In the genomic region with DNA sequence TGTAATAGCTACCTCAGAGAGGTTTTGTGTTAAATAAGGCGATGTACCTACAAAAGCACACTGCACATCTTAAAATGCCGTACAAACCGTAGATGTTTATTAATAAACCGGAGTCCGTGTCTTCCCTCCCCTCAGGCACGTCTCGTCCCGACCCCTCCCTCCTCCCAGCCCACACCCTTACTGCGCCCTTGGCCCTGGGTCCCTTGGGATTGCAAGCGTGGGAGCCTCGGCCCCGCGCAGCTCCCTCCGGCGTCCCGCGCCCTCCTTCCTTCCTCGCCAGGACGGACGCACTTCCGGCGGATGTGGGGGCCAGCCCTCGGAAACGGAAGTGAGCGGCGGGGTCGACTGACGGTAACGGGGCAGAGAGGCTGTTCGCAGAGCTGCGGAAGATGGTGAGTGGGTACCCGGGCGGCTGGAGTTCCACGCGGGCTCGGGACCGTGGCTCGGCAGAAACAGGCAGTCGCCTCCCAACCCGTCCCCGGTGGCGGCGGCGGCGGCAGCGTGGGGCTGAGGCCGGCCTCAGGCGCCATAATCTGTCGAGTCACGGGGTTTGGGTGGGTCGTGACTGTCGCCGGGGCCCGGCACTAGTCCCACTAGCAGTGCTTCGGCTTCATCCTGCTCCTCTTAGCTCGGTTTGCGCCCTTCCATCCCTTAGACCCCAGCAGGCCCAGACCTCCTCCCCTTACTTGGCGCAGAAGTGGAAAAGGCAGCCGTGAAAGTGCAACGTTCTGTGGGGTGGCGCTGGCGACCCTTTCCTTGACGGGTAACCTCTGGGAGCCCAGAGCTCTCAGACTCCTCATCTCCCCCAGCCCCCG, we compare ENCODE assay signal across 8 cellular contexts. TPM values are rescaled to one million over a fixed set of nuclear protein-coding genes. Genes with fewer than 3 reads are reported as not detected.
A peak's percentile ranks its signal among the peaks of the same experiment; 100 is the strongest.
DNase-seq lines count a peak whose midpoint lies in the region; ATAC-seq, FAIRE-seq and TF ChIP-seq lines count a peak whose summit lies in the region.

A gene with protein sequence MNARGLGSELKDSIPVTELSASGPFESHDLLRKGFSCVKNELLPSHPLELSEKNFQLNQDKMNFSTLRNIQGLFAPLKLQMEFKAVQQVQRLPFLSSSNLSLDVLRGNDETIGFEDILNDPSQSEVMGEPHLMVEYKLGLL (plus strand): TSS at position 335 of the 815 bp plus-strand sequence. CDS start 55 bp downstream, at position 390.

- no peaks in the 10 kb centered on the region for H4K20me1 ChIP-seq in mammary epithelial cell (ENCODE audit: insufficient read depth, low read length)

- TF ChIP-seq POLR2A in GM18526 (IDR thresholded peaks at IDR 0.05; ENCODE audit: extremely low read depth, insufficient read length), result peak; percentile 93

- dilution Hi-C loops in mammary epithelial cell (cut with HindIII; ENCODE audit: low sequenced_read_pairs), result no loop called here

- H3K27ac ChIP-seq in ACC112 (ENCODE audit: low read depth, low read length) (peak within 1 kb of the TSS; percentile 95), mammary epithelial cell (ENCODE audit: insufficient read depth, low read depth, low read length) (peak within 1 kb of the TSS; percentile 93), iPS-20b (ENCODE audit: low read length) (peak within 1 kb of the TSS; percentile 80), small intestine (ENCODE audit: low read depth in 1 of 2, low read length in 1 of 2) (peak within 1 kb of the TSS; percentile 87 to 96)

- H3K9ac ChIP-seq in mammary epithelial cell (ENCODE audit: insufficient read depth, low read length) (peak within 1 kb of the TSS; percentile 98), iPS-20b (ENCODE audit: low read depth, low read length) (peak within 1 kb of the TSS; percentile 98)

- 3% methylated on average over 30 of the region's 64 CpGs for WGBS in mammary epithelial cell (ENCODE audit: low coverage, missing lambda C conversion rate)
- WGBS in small intestine, 3 donors, result 0 to 1% (median 0%) methylated on average over 56 to 64 of the region's 64 CpGs

- DNase-seq in NCI-H2227 (lab: John Stamatoyannopoulos, UW; ENCODE audit: unreplicated experiment) (peak; percentile 85), mammary epithelial cell (peak; percentile 86), small intestine (peak; percentile 89)

- H3K9me3 ChIP-seq in mammary epithelial cell (replicated peaks; ENCODE audit: insufficient read depth, low read length) (no peaks in the 10 kb centered on the region), iPS-20b (ENCODE audit: insufficient read depth, low read depth, low read length) (no peaks in the 10 kb centered on the region), small intestine (ENCODE audit: control insufficient read depth, low read depth) (no peaks in the 10 kb centered on the region)

- in situ Hi-C loops in mammary epithelial cell (cut with MboI; ENCODE audit: low sequenced_read_pairs in 2 of 2), result no loop called here

- H3K79me2 ChIP-seq in ACC112 (ENCODE audit: control insufficient read depth, insufficient read depth, low read length, unreplicated experiment), result peaks cover 74% of the 10 kb centered on the region
- H3K79me2 ChIP-seq in mammary epithelial cell (ENCODE audit: insufficient read depth, low read length), result peaks cover 82% of the 10 kb centered on the region

- no peaks in the 10 kb centered on the region for H3K27me3 ChIP-seq in ACC112 (ENCODE audit: insufficient read depth, low read length)
- H3K27me3 ChIP-seq in mammary epithelial cell (ENCODE audit: insufficient read depth, low read length), result no peaks in the 10 kb centered on the region
- no peaks in the 10 kb centered on the region for H3K27me3 ChIP-seq in iPS-20b (ENCODE audit: insufficient read depth, low read length)
- H3K27me3 ChIP-seq in small intestine (ENCODE audit: control insufficient read depth in 2 of 2, insufficient read depth in 2 of 2, low read length in 2 of 2), result no peaks in the 10 kb centered on the region

- intact Hi-C loops in mammary epithelial cell (cut with micrococcal nuclease), result loop anchor here (5.0 kb wide), 1 partner anchor 522 kb away; a partner anchor contains a TSS

- FAIRE-seq in small intestine (lab: Jason Lieb, UNC), result no peak

- peak; percentile 76 for ATAC-seq in HG03064 (IDR thresholded peaks at IDR 0.05; ENCODE audit: low read depth, unreplicated experiment)

- no peak for TF ChIP-seq CTCF in WI38 (IDR thresholded peaks at IDR 0.05; ENCODE audit: low read depth, low read length)
- TF ChIP-seq CTCF in mammary epithelial cell (conservative IDR thresholded peaks at IDR 0.05 in 1 of 2, IDR thresholded peaks at IDR 0.05 in 1 of 2; ENCODE audit: extremely low read depth in 1 of 2, insufficient read depth in 1 of 2, low read depth in 1 of 2, low read length in 2 of 2), result no peak

- peaks cover 20% of the 10 kb centered on the region for H3K36me3 ChIP-seq in ACC112 (ENCODE audit: insufficient read depth, low read length)
- H3K36me3 ChIP-seq in mammary epithelial cell (ENCODE audit: insufficient read depth, low read length), result peaks cover 8% of the 10 kb centered on the region
- H3K36me3 ChIP-seq in iPS-20b (ENCODE audit: insufficient read depth, low read depth, low read length), result peaks cover 33% of the 10 kb centered on the region
- H3K36me3 ChIP-seq in small intestine (ENCODE audit: control insufficient read depth in 2 of 2, insufficient read depth in 2 of 2, low read length in 2 of 2), result peaks cover 4 to 6% of the 10 kb centered on the region in 2 donors

- BruUV-seq in mammary epithelial cell (replicated peaks; lab: Mats Ljungman, UMichigan), result no TSS peak

- H2AFZ ChIP-seq in ACC112 (ENCODE audit: low read length, unreplicated experiment), result peak within 1 kb of the TSS; percentile 6
- peak within 1 kb of the TSS; percentile 94 for H2AFZ ChIP-seq in mammary epithelial cell (ENCODE audit: low read depth, low read length)

- H3K4me2 ChIP-seq in mammary epithelial cell (ENCODE audit: insufficient read depth, low read depth, low read length), result peak within 1 kb of the TSS; percentile 82

- CTCF ChIA-PET in mammary epithelial cell (lab: Charles Lee; ENCODE audit: low non-redundant PET), result no interaction called here

- peaks cover 46% of the 10 kb centered on the region for H3K4me1 ChIP-seq in ACC112 (ENCODE audit: control insufficient read depth, insufficient read depth, low read length, unreplicated experiment)
- H3K4me1 ChIP-seq in mammary epithelial cell (ENCODE audit: insufficient read depth, low read length), result peaks cover 28% of the 10 kb centered on the region
- H3K4me1 ChIP-seq in iPS-20b (ENCODE audit: insufficient read depth, low read length), result peaks cover 8% of the 10 kb centered on the region
- peaks cover 0 to 9% of the 10 kb centered on the region in 2 donors for H3K4me1 ChIP-seq in small intestine (ENCODE audit: control insufficient read depth in 2 of 2, insufficient read depth in 1 of 2, low read depth in 1 of 2, low read length in 1 of 2)

- peak within 1 kb of the TSS; percentile 99 for H3K4me3 ChIP-seq in ACC112 (ENCODE audit: low read depth, low read length)
- H3K4me3 ChIP-seq in WI38 (ENCODE audit: low read depth, low read length), result peak within 1 kb of the TSS; percentile 96
- peak within 1 kb of the TSS; percentile 73 to 74 (median 73) for H3K4me3 ChIP-seq in mammary epithelial cell (replicated peaks in 1 of 3; ENCODE audit: insufficient read depth in 1 of 3, low read depth in 2 of 3, low read length in 3 of 3)
- H3K4me3 ChIP-seq in iPS-20b (ENCODE audit: low read length), result peak within 1 kb of the TSS; percentile 98
- H3K4me3 ChIP-seq in small intestine (ENCODE audit: low read depth in 1 of 2, low read length in 2 of 2), result peak within 1 kb of the TSS; percentile 86 to 87

RNA-seq across cellular contexts. Expression of the gene that starts here (rescaled TPM):
- 10 to 100 TPM; 59.8 to 89.3 TPM for total RNA-seq in mammary epithelial cell
- polyA plus RNA-seq in mammary epithelial cell (63.2 TPM), small intestine (100 to 1,000 TPM in 2 of 3 donors, 10 to 100 TPM in 1; 94.5 to 121 (median 115) TPM)
- polyA minus RNA-seq in mammary epithelial cell, result 32.2 TPM

Comparison
In these comparisons a context has a peak if more than half of its experiments do, and no peak if none do; other contexts are left out.
1. Peak in every context shown above with its lines: DNase-seq, ATAC-seq, H3K4me3 ChIP-seq and H3K27ac ChIP-seq.